In genomic region chr12:48815281-48816110, GRCh38 we compare ENCODE assay signal across 8 cellular contexts. TPM values are rescaled to one million over a fixed set of nuclear protein-coding genes. Genes with fewer than 3 reads are reported as not detected.
DNase-seq lines count a peak whose midpoint lies in the region; ATAC-seq and TF ChIP-seq lines count a peak whose summit lies in the region.

No MANE protein-coding gene starts in this region.

- no peaks in the 10 kb centered on the region for H3K27me3 ChIP-seq in fibroblast of lung (ENCODE audit: control insufficient read depth, insufficient read depth, low read length)
- no peaks in the 10 kb centered on the region for H3K27me3 ChIP-seq in transverse colon

- no peak for TF ChIP-seq CTCF in fibroblast of lung (conservative IDR thresholded peaks at IDR 0.05 in 1 of 2, IDR thresholded peaks at IDR 0.05 in 1 of 2; ENCODE audit: low read depth in 1 of 2, low read length in 2 of 2)
- no peak for TF ChIP-seq CTCF in transverse colon (IDR thresholded peaks at IDR 0.05)

- peak overlapping the region; percentile 87 for H3K4me2 ChIP-seq in fibroblast of lung (ENCODE audit: extremely low read depth, insufficient read depth, low read length)

- no peaks in the 10 kb centered on the region for H3K9me3 Mint-ChIP-seq in activated T-cell treated with anti-CD3 and anti-CD28 coated beads, Interleukin-2, amount 50 U/mL, for 4 hours

- H3K4me3 Mint-ChIP-seq in activated T-cell treated with anti-CD3 and anti-CD28 coated beads, Interleukin-2, amount 50 U/mL, for 4 hours: peak overlapping the region; percentile 85

- TF ChIP-seq POLR2A in transverse colon (IDR thresholded peaks at IDR 0.05): peak; percentile 96

- in situ Hi-C loops in transverse colon (cut with MboI; ENCODE audit: low pct_ligation_motif_present in 1 of 4, low pct_unique_long_range_greater_than_20kb in 1 of 4, low sequenced_read_pairs in 3 of 4): no loop called here

- H3K9ac ChIP-seq in fibroblast of lung (ENCODE audit: insufficient read depth, low read length): peak overlapping the region; percentile 84

- peak overlapping the region; percentile 72 to 98 (median 85) for H3K4me3 ChIP-seq in fibroblast of lung (replicated peaks in 1 of 4; ENCODE audit: control extremely low read depth in 1 of 4, insufficient read depth in 1 of 4, low read depth in 3 of 4, low read length in 4 of 4)
- H3K4me3 ChIP-seq in transverse colon: peak overlapping the region; percentile 42 to 83 (median 62)

- ATAC-seq in GM18867 (IDR thresholded peaks at IDR 0.05; ENCODE audit: unreplicated experiment): peak; percentile 13
- ATAC-seq in HG03432 (IDR thresholded peaks at IDR 0.05; ENCODE audit: unreplicated experiment): peak; percentile 27
- peak; percentile 13 to 24 for ATAC-seq in activated T-cell treated with anti-CD3 and anti-CD28 coated beads, Interleukin-2, amount 50 U/mL, for 4 hours

- H3K27ac ChIP-seq in fibroblast of lung (ENCODE audit: insufficient read depth, low read length) (peak overlapping the region; percentile 93), transverse colon (peak overlapping the region; percentile 89 to 94 (median 92))

- peak overlapping the region; percentile 38 for H2AFZ ChIP-seq in fibroblast of lung (ENCODE audit: low read length)

- no peaks in the 10 kb centered on the region for H3K36me3 ChIP-seq in fibroblast of lung (ENCODE audit: control insufficient read depth, insufficient read depth, low read length)
- no peaks in the 10 kb centered on the region for H3K36me3 ChIP-seq in transverse colon

- H3K4me1 Mint-ChIP-seq in activated T-cell treated with anti-CD3 and anti-CD28 coated beads, Interleukin-2, amount 50 U/mL, for 4 hours (ENCODE audit: low read depth): peaks cover 35% of the 10 kb centered on the region

- WGBS in transverse colon (ENCODE audit: low coverage in 1 of 2), 2 donors: 2 to 4% methylated on average over 15 to 37 of the region's 37 CpGs

- TF ChIP-seq EP300 in transverse colon (IDR thresholded peaks at IDR 0.05; ENCODE audit: low read depth): no peak

- H3K36me3 Mint-ChIP-seq in activated T-cell treated with anti-CD3 and anti-CD28 coated beads, Interleukin-2, amount 50 U/mL, for 4 hours (ENCODE audit: insufficient read depth): no peaks in the 10 kb centered on the region

- H3K9me3 ChIP-seq in fibroblast of lung (ENCODE audit: control insufficient read depth, insufficient read depth, low read depth, low read length) (no peaks in the 10 kb centered on the region), transverse colon (no peaks in the 10 kb centered on the region)

- intact Hi-C loops in transverse colon (cut with DNase I; ENCODE audit: low total_unique reads): loop anchor here (10.0 kb wide), 1 partner anchor 1269 kb away; the partner anchor contains the start of gene SMARCD1

- peaks cover 13% of the 10 kb centered on the region for H3K79me2 ChIP-seq in fibroblast of lung (ENCODE audit: control insufficient read depth, insufficient read depth, low read length)

- H4K20me1 ChIP-seq in fibroblast of lung (ENCODE audit: control insufficient read depth, extremely low read depth, insufficient read depth, low read length): no peaks in the 10 kb centered on the region

- DNase-seq in AML-193 (lab: John Stamatoyannopoulos, UW) (peak; percentile 75 to 78), NCI-H526 (lab: John Stamatoyannopoulos, UW) (peak; percentile 66 to 89), fibroblast of lung (ENCODE audit: low read depth in 2 of 2) (peak; percentile 83 to 87), myocyte (ENCODE audit: low read depth) (peak; percentile 85), transverse colon (peak; percentile 87)
- DNase-seq in activated T-cell treated with anti-CD3 and anti-CD28 coated beads, Interleukin-2, amount 50 U/mL, for 4 hours: no peak

- H3K27me3 Mint-ChIP-seq in activated T-cell treated with anti-CD3 and anti-CD28 coated beads, Interleukin-2, amount 50 U/mL, for 4 hours (ENCODE audit: low read depth): peaks cover 6% of the 10 kb centered on the region

- H3K4me1 ChIP-seq in fibroblast of lung (ENCODE audit: control insufficient read depth, extremely low read depth, insufficient read depth, low read length) (peaks cover 30% of the 10 kb centered on the region), transverse colon (peaks cover 11 to 60% (median 43%) of the 10 kb centered on the region in 4 donors)

RNA-seq across cellular contexts. Expression of gene CACNB3, which starts 2.8 kb away (rescaled TPM):
- 1 to 10 TPM; 1.7 to 3.5 (median 2.3) TPM for total RNA-seq in activated T-cell treated with anti-CD3 and anti-CD28 coated beads, Interleukin-2, amount 50 U/mL, for 4 hours
- total RNA-seq in fibroblast of lung (18.5 and 28.4 TPM in 2 replicates), myocyte (8.5 and 9.0 TPM in 2 replicates), transverse colon (10 to 100 TPM; 20.6 to 53.5 (median 47.1) TPM)
- polyA plus RNA-seq in fibroblast of lung: 40.6 and 46.2 TPM in 2 replicates
- polyA plus RNA-seq in fibroblast of lung (2012): 61.0 and 64.3 TPM in 2 replicates
- polyA minus RNA-seq in fibroblast of lung (ENCODE audit: low replicate concordance): 104 and 111 TPM in 2 replicates
- polyA plus RNA-seq in myocyte (2012): 27.2 TPM

RNA-seq across cellular contexts. Expression of gene ADCY6, which starts 26.6 kb away (rescaled TPM):
- total RNA-seq in activated T-cell treated with anti-CD3 and anti-CD28 coated beads, Interleukin-2, amount 50 U/mL, for 4 hours: under 1 TPM; 0.22 to 0.53 (median 0.40) TPM
- total RNA-seq in fibroblast of lung: 34.7 and 53.2 TPM in 2 replicates
- polyA plus RNA-seq in fibroblast of lung: 14.4 and 27.4 TPM in 2 replicates
- 14.0 and 27.1 TPM in 2 replicates for polyA plus RNA-seq in fibroblast of lung (2012)
- 87.5 and 88.6 TPM in 2 replicates for polyA minus RNA-seq in fibroblast of lung (ENCODE audit: low replicate concordance)
- total RNA-seq in myocyte: 32.9 and 44.2 TPM in 2 replicates
- polyA plus RNA-seq in myocyte (2012): 45.8 TPM
- total RNA-seq in transverse colon: 100 to 1,000 TPM; 112 to 170 (median 115) TPM

RNA-seq across cellular contexts. Expression of gene DDX23, which starts 36.5 kb away (rescaled TPM):
- 100 to 1,000 TPM; 117 to 127 (median 126) TPM for total RNA-seq in activated T-cell treated with anti-CD3 and anti-CD28 coated beads, Interleukin-2, amount 50 U/mL, for 4 hours
- total RNA-seq in fibroblast of lung (62.4 and 65.5 TPM in 2 replicates), myocyte (60.4 and 61.2 TPM in 2 replicates), transverse colon (100 to 1,000 TPM in 1 of 4 donors, 10 to 100 TPM in 3; 82.9 to 143 (median 83.9) TPM)
- polyA plus RNA-seq in fibroblast of lung: 48.6 and 65.1 TPM in 2 replicates
- polyA plus RNA-seq in fibroblast of lung (2012): 50.7 and 67.1 TPM in 2 replicates
- 46.8 and 67.1 TPM in 2 replicates for polyA minus RNA-seq in fibroblast of lung (ENCODE audit: low replicate concordance)
- 58.3 TPM for polyA plus RNA-seq in myocyte (2012)

RNA-seq across cellular contexts. Expression of gene RND1, which starts 50.2 kb away (rescaled TPM):
- 1 to 10 TPM; 1.3 to 2.2 (median 2.0) TPM for total RNA-seq in activated T-cell treated with anti-CD3 and anti-CD28 coated beads, Interleukin-2, amount 50 U/mL, for 4 hours
- total RNA-seq in fibroblast of lung: under 0.01 and 0.17 TPM in 2 replicates
- polyA plus RNA-seq in fibroblast of lung: 0.08 and 0.12 TPM in 2 replicates
- 0.09 and 0.22 TPM in 2 replicates for polyA plus RNA-seq in fibroblast of lung (2012)
- 0.71 TPM in 1 of 2 replicates, not detected in the other for polyA minus RNA-seq in fibroblast of lung (ENCODE audit: low replicate concordance)
- total RNA-seq in myocyte: not detected in 2 replicates
- 0.19 TPM for polyA plus RNA-seq in myocyte (2012)
- total RNA-seq in transverse colon: 10 to 100 TPM in 1 of 4 donors, 1 to 10 TPM in 2, not detected in 1; 1.1 to 19.1 (median 3.3) TPM

Comparison
In these comparisons a context has a peak if more than half of its experiments do, and no peak if none do; other contexts are left out.
1. RNA of gene ADCY6, which starts 26.6 kb away (total RNA-seq): 112 to 170 TPM in transverse colon, 34.7 to 53.2 TPM in fibroblast of lung and 32.9 to 44.2 TPM in myocyte; 0.22 to 0.53 TPM in activated T-cell treated with anti-CD3 and anti-CD28 coated beads, Interleukin-2, amount 50 U/mL, for 4 hours; every median in the first group is over 10 times any median in the second.
2. Peak in every context shown above with its lines, with median percentiles within 50 percentile points of each other: ATAC-seq.